In the genomic region with DNA sequence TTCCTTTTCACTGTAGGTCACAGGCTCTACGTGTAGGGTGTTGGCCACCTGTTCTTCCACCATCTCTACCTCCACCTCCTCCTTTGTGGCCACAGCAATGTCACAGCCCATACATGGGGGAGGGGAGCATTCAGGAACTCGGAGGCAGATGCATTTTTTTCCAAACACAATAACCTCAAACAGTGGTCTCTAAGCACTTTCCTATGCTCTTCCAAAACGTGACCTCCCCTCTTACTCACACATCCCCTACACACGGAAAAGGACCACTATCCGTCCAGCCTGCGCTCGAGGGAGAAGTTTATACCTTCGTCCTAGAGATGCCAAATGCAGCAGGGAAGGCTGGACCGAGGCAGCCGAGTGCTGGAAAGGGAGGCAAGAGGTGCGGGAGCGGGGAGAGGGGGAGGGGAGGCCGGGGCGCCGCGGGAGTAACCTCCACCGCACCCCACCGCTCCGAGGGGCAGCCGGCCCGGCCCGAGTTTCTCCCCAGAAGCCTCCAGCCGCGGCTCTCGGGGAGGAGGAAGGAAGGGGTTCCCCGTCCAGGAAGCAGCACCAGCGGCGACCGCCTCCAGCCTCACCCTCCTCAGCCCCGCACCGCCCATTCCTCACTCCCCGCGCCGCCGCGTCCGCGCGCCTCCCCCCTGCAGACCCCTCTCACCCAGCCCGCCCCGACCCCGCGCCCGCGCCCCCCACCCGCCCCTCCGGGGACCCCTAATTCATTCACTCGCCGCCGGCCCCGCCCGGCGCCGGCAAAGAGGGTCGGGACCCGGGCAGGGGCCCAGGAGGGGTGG, we compare ENCODE assay signal across 8 cellular contexts. TPM values are rescaled to one million over a fixed set of nuclear protein-coding genes. Genes with fewer than 3 reads are reported as not detected.
DNase-seq lines count a peak whose midpoint lies in the region; ATAC-seq and TF ChIP-seq lines count a peak whose summit lies in the region.

No MANE protein-coding gene starts in this region.

- H3K36me3 Mint-ChIP-seq in activated naive CD8-positive, alpha-beta T cell treated with anti-CD3 and anti-CD28 coated beads for 36 hours, result peaks cover 22% of the 10 kb centered on the region

- peak; percentile 9 for DNase-seq in AG10803 (ENCODE audit: low read depth)
- DNase-seq in GM19238 (ENCODE audit: insufficient read length, low spot score), result peak; percentile 43
- peak; percentile 28 for DNase-seq in SK-MEL-5 (ENCODE audit: low read depth, low spot score)
- DNase-seq in activated naive CD8-positive, alpha-beta T cell treated with anti-CD3 and anti-CD28 coated beads for 36 hours, result peak; percentile 58
- DNase-seq in heart right ventricle, result peak; percentile 55 to 66
- DNase-seq in pons (ENCODE audit: low spot score), result peak; percentile 20
- no peak for DNase-seq in foreskin melanocyte

- H3K4me3 ChIP-seq in AG10803 (ENCODE audit: low read length) (peak overlapping the region; percentile 89), heart right ventricle (peak overlapping the region; percentile 78 to 98 (median 93))

- in situ Hi-C loops in SK-MEL-5 (cut with HindIII; ENCODE audit: low pct_unique_long_range_greater_than_20kb, low sequenced_read_pairs), result no loop called here

- intact Hi-C loops in heart right ventricle (cut with DNase I), result loop anchor here in 5 of 10 donors (2.0 to 5.0 kb wide), 5 partner anchors 43 to 133 kb away; partner anchors contain the start of genes DNAI7 (in 3 of the 5) and ETFRF1 (in 3 of the 5)

- H3K9me3 ChIP-seq in heart right ventricle, result no peaks in the 10 kb centered on the region

- H3K27ac ChIP-seq in heart right ventricle, result peak overlapping the region; percentile 93 to 97 (median 94)

- no peaks in the 10 kb centered on the region for H3K27me3 Mint-ChIP-seq in activated naive CD8-positive, alpha-beta T cell treated with anti-CD3 and anti-CD28 coated beads for 36 hours

- no peaks in the 10 kb centered on the region for H3K27me3 ChIP-seq in heart right ventricle

- peaks cover 0 to 10% (median 0%) of the 10 kb centered on the region in 9 donors for H3K36me3 ChIP-seq in heart right ventricle

- peaks cover 3 to 31% (median 15%) of the 10 kb centered on the region in 9 donors for H3K4me1 ChIP-seq in heart right ventricle

- peak overlapping the region; percentile 90 for H3K27ac Mint-ChIP-seq in activated naive CD8-positive, alpha-beta T cell treated with anti-CD3 and anti-CD28 coated beads for 36 hours

- WGBS in heart right ventricle, 2 donors, result 1 to 2% methylated on average over 31 to 54 of the region's 56 CpGs

- peaks cover 43% of the 10 kb centered on the region for H3K4me1 Mint-ChIP-seq in activated naive CD8-positive, alpha-beta T cell treated with anti-CD3 and anti-CD28 coated beads for 36 hours

- TF ChIP-seq CTCF in AG10803 (conservative IDR thresholded peaks at IDR 0.05; ENCODE audit: low read length) (no peak), heart right ventricle (IDR thresholded peaks at IDR 0.05) (no peak)

- peak overlapping the region; percentile 92 for H3K4me3 Mint-ChIP-seq in activated naive CD8-positive, alpha-beta T cell treated with anti-CD3 and anti-CD28 coated beads for 36 hours

- H3K9me3 Mint-ChIP-seq in activated naive CD8-positive, alpha-beta T cell treated with anti-CD3 and anti-CD28 coated beads for 36 hours, result peaks cover 5% of the 10 kb centered on the region

- peak; percentile 24 for ATAC-seq in HG03457 (IDR thresholded peaks at IDR 0.05; ENCODE audit: unreplicated experiment)
- peak; percentile 39 to 60 (median 51) for ATAC-seq in heart right ventricle

RNA-seq across cellular contexts. Expression of gene KRAS, which starts 0.6 kb away (rescaled TPM):
- 9.7 and 11.9 TPM in 2 replicates for total RNA-seq in SK-MEL-5 (2014; rRNA removed; shearing (Covaris generic))
- 16.7 and 20.1 TPM in 2 replicates for polyA plus RNA-seq in SK-MEL-5 (2015; cell fraction: cytosol; rRNA removed)
- polyA plus RNA-seq in SK-MEL-5 (2015; cell fraction: nucleus; rRNA removed), result 9.8 and 14.2 TPM in 2 replicates
- 10 to 100 TPM; 26.7 to 27.9 TPM for total RNA-seq in activated naive CD8-positive, alpha-beta T cell treated with anti-CD3 and anti-CD28 coated beads for 36 hours
- total RNA-seq in heart right ventricle, result 10 to 100 TPM in 8 of 10 donors, 1 to 10 TPM in 2; 8.4 to 14.1 (median 11.7) TPM
- polyA plus RNA-seq in heart right ventricle, result 1 to 10 TPM; 3.4 to 7.1 TPM

RNA-seq across cellular contexts. Expression of gene ETFRF1, which starts 55.1 kb away (rescaled TPM):
- 25.0 and 25.9 TPM in 2 replicates for total RNA-seq in SK-MEL-5 (2014; rRNA removed; shearing (Covaris generic))
- polyA plus RNA-seq in SK-MEL-5 (2015; cell fraction: cytosol; rRNA removed), result 25.9 and 31.7 TPM in 2 replicates
- 7.7 and 20.1 TPM in 2 replicates for polyA plus RNA-seq in SK-MEL-5 (2015; cell fraction: nucleus; rRNA removed)
- 10 to 100 TPM; 13.0 to 13.1 TPM for total RNA-seq in activated naive CD8-positive, alpha-beta T cell treated with anti-CD3 and anti-CD28 coated beads for 36 hours
- 10 to 100 TPM; 44.2 to 67.6 (median 52.2) TPM for total RNA-seq in heart right ventricle
- 10 to 100 TPM; 28.1 to 37.2 TPM for polyA plus RNA-seq in heart right ventricle

RNA-seq across cellular contexts. Expression of gene DNAI7, which starts 55.2 kb away (rescaled TPM):
- total RNA-seq in SK-MEL-5 (2014; rRNA removed; shearing (Covaris generic)), result 0.21 TPM in 1 of 2 replicates, not detected in the other
- polyA plus RNA-seq in SK-MEL-5 (2015; cell fraction: cytosol; rRNA removed), result not detected in 2 replicates
- polyA plus RNA-seq in SK-MEL-5 (2015; cell fraction: nucleus; rRNA removed), result not detected in 2 replicates
- total RNA-seq in activated naive CD8-positive, alpha-beta T cell treated with anti-CD3 and anti-CD28 coated beads for 36 hours, result not detected
- 1 to 10 TPM in 4 of 10 donors, under 1 TPM in 6; 0.47 to 1.8 (median 0.86) TPM for total RNA-seq in heart right ventricle
- under 1 TPM; 0.04 to 0.15 TPM for polyA plus RNA-seq in heart right ventricle
